Comparison of ENCODE assay signal across 27 cellular contexts in the genomic region with DNA sequence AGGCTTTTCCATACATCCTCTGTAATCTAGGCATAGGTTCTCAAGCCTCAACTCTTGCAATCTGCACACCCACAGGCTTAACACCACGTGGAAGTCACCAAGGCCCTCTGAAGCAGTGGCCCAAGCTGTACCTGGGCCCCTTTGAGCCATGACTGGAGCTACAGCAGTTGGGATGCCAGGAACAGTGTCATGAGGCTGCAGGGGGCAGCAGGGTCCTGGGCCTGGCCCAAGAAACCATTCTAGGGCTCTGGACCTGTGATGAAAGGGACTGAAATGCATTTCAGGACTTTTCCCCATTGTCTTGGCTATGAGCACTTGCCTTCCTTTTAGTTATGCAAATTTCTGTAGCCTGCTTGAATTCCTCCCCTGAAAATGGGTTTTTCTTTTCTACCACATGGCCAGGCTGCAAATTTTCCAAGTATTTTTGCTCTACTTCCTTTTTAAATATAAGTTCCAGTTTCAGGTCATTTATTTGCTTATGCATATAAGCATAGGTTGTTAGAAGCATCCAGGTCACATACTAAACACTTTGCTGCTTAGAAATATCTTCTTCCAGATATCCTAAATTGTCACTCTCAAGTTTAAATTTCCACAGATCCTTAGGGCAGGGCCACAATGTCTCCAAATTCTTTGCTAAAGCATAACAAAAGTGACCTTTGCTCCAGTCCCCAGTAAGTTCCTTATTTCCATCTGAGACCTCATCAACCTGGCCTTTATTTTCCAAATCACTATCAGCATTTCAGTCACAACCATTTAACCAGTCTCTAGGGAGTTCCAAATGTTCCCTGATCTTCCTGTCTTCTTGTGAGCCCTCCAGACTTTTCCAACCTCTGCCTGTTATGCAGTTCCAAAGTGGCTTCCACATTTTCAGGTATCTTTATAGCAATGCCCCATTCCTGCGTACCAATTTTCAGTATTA.
"Had no signal": no experiment of that assay in that cellular context is flagged by ENCODE, and none has a peak within 500 bp of the region (broad histone marks: within the 10 kb centered on the region; RNA-seq: fewer than 3 reads in every experiment).

No MANE protein-coding gene starts in this region.

- H3K4me1 ChIP-seq: breast epithelium, colonic mucosa, esophagus squamous epithelium, gastroesophageal sphincter, psoas muscle, right atrium auricular region, upper lobe of left lung had no signal

- H3K27ac Mint-ChIP-seq: activated CD4-positive, alpha-beta memory T cell treated with anti-CD3 and anti-CD28 coated beads for 36 hours; activated naive CD4-positive, alpha-beta T cell treated with anti-CD3 and anti-CD28 coated beads for 36 hours; activated naive CD8-positive, alpha-beta T cell treated with anti-CD3 and anti-CD28 coated beads, Interleukin-2, amount 10 ng/mL, durations not matched to agents 7 days and 5 days; activated T-cell treated with anti-CD3 and anti-CD28 coated beads, Interleukin-2, amount 50 U/mL, for 72 hours; effector memory CD8-positive, alpha-beta T cell; memory B cell; nephron progenitor cell had no signal

- H3K27me3 ChIP-seq: breast epithelium, colonic mucosa, dorsolateral prefrontal cortex, esophagus squamous epithelium, gastroesophageal sphincter, pancreas, right atrium auricular region, upper lobe of left lung had no signal

- ATAC-seq: activated T-cell treated with anti-CD3 and anti-CD28 coated beads, Interleukin-2, amount 50 U/mL, for 72 hours; effector memory CD8-positive, alpha-beta T cell; gastroesophageal sphincter; mucosa of descending colon; psoas muscle; stimulated activated naive CD8-positive, alpha-beta T cell treated with anti-CD3 and anti-CD28 coated beads, Interleukin-15, Interleukin-2, amounts not matched to agents 100 U/mL and 50 U/mL, for 24 hours had no signal

- DNase-seq: activated CD4-positive, alpha-beta memory T cell treated with anti-CD3 and anti-CD28 coated beads for 36 hours; activated CD4-positive, alpha-beta T cell treated with anti-CD3 and anti-CD28 coated beads for 48 hours; activated effector memory CD4-positive, alpha-beta T cell treated with Interleukin-2 at 50 U/mL for 16 hours; activated naive CD4-positive, alpha-beta T cell treated with anti-CD3 and anti-CD28 coated beads for 36 hours; activated naive CD8-positive, alpha-beta T cell treated with anti-CD3 and anti-CD28 coated beads, Interleukin-2, amount 10 ng/mL, durations not matched to agents 7 days and 5 days; activated T-cell treated with anti-CD3 and anti-CD28 coated beads, Interleukin-2, amount 50 U/mL, for 72 hours; amniotic stem cell; colonic mucosa; dorsolateral prefrontal cortex; effector memory CD8-positive, alpha-beta T cell; esophagus squamous epithelium; head of caudate nucleus; hypothalamus; mucosa of descending colon; nephron progenitor cell; psoas muscle; stimulated activated CD4-positive, alpha-beta T cell treated with anti-CD3 and anti-CD28 coated beads, Interleukin-4, amount 100 ng/mL, for 24 hours; stimulated activated naive CD8-positive, alpha-beta T cell treated with anti-CD3 and anti-CD28 coated beads, Interleukin-15, Interleukin-2, amounts not matched to agents 100 U/mL and 50 U/mL, for 24 hours; T-helper 9 cell; upper lobe of left lung had no signal

- H3K4me1 Mint-ChIP-seq: central memory CD8-positive, alpha-beta T cell; memory B cell; nephron progenitor cell had no signal

- FAIRE-seq: islet of Langerhans, pancreas had no signal

- H3K36me3 ChIP-seq: breast epithelium, colonic mucosa, esophagus squamous epithelium, gastroesophageal sphincter, pancreas, right atrium auricular region, upper lobe of left lung had no signal

- H3K27ac ChIP-seq: breast epithelium, colonic mucosa, dorsolateral prefrontal cortex, esophagus squamous epithelium, gastroesophageal sphincter, pancreas, psoas muscle, right atrium auricular region, upper lobe of left lung had no signal

- H3K4me3 Mint-ChIP-seq: activated CD4-positive, alpha-beta memory T cell treated with anti-CD3 and anti-CD28 coated beads for 36 hours; activated naive CD4-positive, alpha-beta T cell treated with anti-CD3 and anti-CD28 coated beads for 36 hours; activated naive CD8-positive, alpha-beta T cell treated with anti-CD3 and anti-CD28 coated beads, Interleukin-2, amount 10 ng/mL, durations not matched to agents 7 days and 5 days; activated T-cell treated with anti-CD3 and anti-CD28 coated beads, Interleukin-2, amount 50 U/mL, for 72 hours; central memory CD8-positive, alpha-beta T cell; effector memory CD8-positive, alpha-beta T cell; memory B cell; nephron progenitor cell had no signal

- H3K9me3 ChIP-seq: colonic mucosa, pancreas, psoas muscle had no signal

- H3K4me3 ChIP-seq: breast epithelium, colonic mucosa, dorsolateral prefrontal cortex, esophagus squamous epithelium, gastroesophageal sphincter, mucosa of descending colon, pancreas, psoas muscle, right atrium auricular region, upper lobe of left lung had no signal

- H3K27me3 Mint-ChIP-seq: activated CD4-positive, alpha-beta memory T cell treated with anti-CD3 and anti-CD28 coated beads for 36 hours; memory B cell had no signal
